ENCODE assay signal across 23 cellular contexts in the genomic region with DNA sequence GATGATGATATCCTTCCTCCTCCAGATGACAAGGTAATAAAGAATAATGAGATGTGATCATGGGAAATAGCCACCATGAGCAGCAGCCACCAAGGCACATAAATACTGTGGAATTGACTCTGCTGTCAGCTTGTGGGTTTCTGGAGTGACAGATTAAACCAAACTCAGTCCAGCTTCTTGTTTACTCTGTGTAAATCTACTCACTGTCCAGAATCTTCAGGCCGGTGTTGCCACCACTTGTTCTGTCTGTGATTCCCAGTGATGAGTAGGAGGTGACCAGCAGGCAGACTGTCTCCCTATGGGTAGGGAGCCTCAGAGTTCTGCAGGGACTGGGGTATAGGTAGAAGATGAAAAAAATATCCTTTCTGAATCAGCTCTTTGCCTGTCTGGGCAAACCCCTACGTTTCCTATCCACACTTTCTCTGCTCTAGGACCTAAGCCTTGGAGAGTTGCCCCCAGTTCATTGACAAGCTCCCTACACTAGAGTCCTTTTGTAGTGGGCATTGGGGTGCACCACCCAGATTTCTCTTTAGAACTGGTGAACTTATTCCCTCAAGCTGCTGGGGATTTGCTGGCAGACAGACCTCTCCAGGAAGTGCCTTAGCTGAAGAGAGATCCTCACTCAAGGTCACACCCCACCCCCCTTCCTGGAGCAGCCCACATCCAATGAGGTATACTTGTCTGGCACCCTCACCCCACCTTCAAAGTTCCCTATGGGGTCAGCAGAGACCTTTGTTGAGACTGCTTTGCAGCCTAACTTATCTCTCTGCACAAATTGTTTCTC. TPM values are rescaled to one million over a fixed set of nuclear protein-coding genes. Genes with fewer than 3 reads are reported as not detected.
DNase-seq lines count a peak whose midpoint lies in the region; ATAC-seq and TF ChIP-seq lines count a peak whose summit lies in the region.
"Had no signal": no experiment of that assay in that cellular context is flagged by ENCODE, and none has a peak within 500 bp of the region (broad histone marks: within the 10 kb centered on the region; RNA-seq: fewer than 3 reads in every experiment).

No MANE protein-coding gene starts in this region.

- in situ Hi-C loops in mammary epithelial cell (cut with MboI; ENCODE audit: low sequenced_read_pairs in 2 of 2), result no loop called here

- H4K20me1 ChIP-seq in mammary epithelial cell (ENCODE audit: insufficient read depth, low read length), result no peaks in the 10 kb centered on the region

- H3K4me1 ChIP-seq in mammary epithelial cell (ENCODE audit: insufficient read depth, low read length) (peaks cover 14% of the 10 kb centered on the region), breast epithelium (peaks cover 0 to 14% of the 10 kb centered on the region in 2 donors), vagina (peaks cover 28% of the 10 kb centered on the region)

- H3K27ac ChIP-seq in mammary epithelial cell (ENCODE audit: insufficient read depth, low read depth, low read length) (no peak overlapping the region), breast epithelium (no peak overlapping the region), coronary artery (no peak overlapping the region), vagina (no peak overlapping the region)
- H3K27ac ChIP-seq: 22Rv1, sigmoid colon had no signal

- DNase-seq in mammary epithelial cell (no peak), breast epithelium (ENCODE audit: low spot score in 2 of 2) (no peak), coronary artery (ENCODE audit: low spot score) (peak; percentile 49), myocyte (ENCODE audit: low read depth) (peak; percentile 26), vagina (ENCODE audit: extremely low spot score in 2 of 2) (peak; percentile 67 to 78), NCI-H2227 (lab: John Stamatoyannopoulos, UW; ENCODE audit: unreplicated experiment) (no peak)
- DNase-seq in stimulated activated CD4-positive, alpha-beta T cell treated with anti-CD3 and anti-CD28 coated beads, Interleukin-15, amount 100 ng/mL, for 24 hours, result no peak
- DNase-seq: activated CD4-positive, alpha-beta T cell treated with anti-CD3 and anti-CD28 coated beads, Interleukin-2, amount 50 U/mL, for 1 hour; activated naive CD4-positive, alpha-beta T cell treated with anti-CD3 and anti-CD28 coated beads, Interleukin-2, amount 50 U/mL, for 16 hours; amygdala; caudate nucleus; left cardiac atrium; natural killer cell; NCI-H1105; NCI-H2029; NCI-H774; sigmoid colon; stimulated activated CD8-positive, alpha-beta memory T cell treated with anti-CD3 and anti-CD28 coated beads, Interleukin-4, amount 100 ng/mL, for 48 hours; T-helper 9 cell; trophoblast cell had no signal

- no peaks in the 10 kb centered on the region for H3K9me3 ChIP-seq in mammary epithelial cell (replicated peaks; ENCODE audit: insufficient read depth, low read length)
- H3K9me3 ChIP-seq in breast epithelium, result no peaks in the 10 kb centered on the region
- no peaks in the 10 kb centered on the region for H3K9me3 ChIP-seq in vagina
- H3K9me3 ChIP-seq: sigmoid colon had no signal

- BruUV-seq in mammary epithelial cell (replicated peaks; lab: Mats Ljungman, UMichigan), result no TSS peak

- no peak for TF ChIP-seq POLR2A in breast epithelium (IDR thresholded peaks at IDR 0.05)
- no peak for TF ChIP-seq POLR2A in vagina (IDR thresholded peaks at IDR 0.05)

- no peak overlapping the region for H3K4me2 ChIP-seq in mammary epithelial cell (ENCODE audit: insufficient read depth, low read depth, low read length)

- H3K27me3 ChIP-seq in mammary epithelial cell (ENCODE audit: insufficient read depth, low read length) (no peaks in the 10 kb centered on the region), breast epithelium (no peaks in the 10 kb centered on the region), vagina (no peaks in the 10 kb centered on the region)
- H3K27me3 ChIP-seq: sigmoid colon had no signal

- H3K9ac ChIP-seq in mammary epithelial cell (ENCODE audit: insufficient read depth, low read length), result no peak overlapping the region

- intact Hi-C loops in mammary epithelial cell (cut with micrococcal nuclease), result no loop called here
- intact Hi-C loops in breast epithelium (cut with DNase I; ENCODE audit: low total_unique reads), result no loop called here
- intact Hi-C loops in vagina (cut with DNase I), result no loop called here

- H3K4me3 ChIP-seq in mammary epithelial cell (replicated peaks in 1 of 3; ENCODE audit: insufficient read depth in 1 of 3, low read depth in 2 of 3, low read length in 3 of 3) (no peak overlapping the region), breast epithelium (no peak overlapping the region), coronary artery (no peak overlapping the region), vagina (no peak overlapping the region)
- H3K4me3 ChIP-seq: sigmoid colon had no signal

- no peak for ATAC-seq in GM19023 (IDR thresholded peaks at IDR 0.05; ENCODE audit: unreplicated experiment)
- ATAC-seq: left cardiac atrium, natural killer cell, WTC11 had no signal

- H3K36me3 ChIP-seq in mammary epithelial cell (ENCODE audit: insufficient read depth, low read length) (no peaks in the 10 kb centered on the region), breast epithelium (no peaks in the 10 kb centered on the region), vagina (no peaks in the 10 kb centered on the region)
- H3K36me3 ChIP-seq: sigmoid colon had no signal

- peak overlapping the region; percentile 49 for H2AFZ ChIP-seq in mammary epithelial cell (ENCODE audit: low read depth, low read length)

- CTCF ChIA-PET in mammary epithelial cell (lab: Charles Lee; ENCODE audit: low non-redundant PET), result no interaction called here

- WGBS in mammary epithelial cell (ENCODE audit: low coverage, missing lambda C conversion rate), result 100% methylated on average over 2 of the region's 2 CpGs

- dilution Hi-C loops in mammary epithelial cell (cut with HindIII; ENCODE audit: low sequenced_read_pairs), result no loop called here

- H3K79me2 ChIP-seq in mammary epithelial cell (ENCODE audit: insufficient read depth, low read length), result peaks cover 10% of the 10 kb centered on the region

- no peak for TF ChIP-seq CTCF in mammary epithelial cell (conservative IDR thresholded peaks at IDR 0.05 in 1 of 2, IDR thresholded peaks at IDR 0.05 in 1 of 2; ENCODE audit: extremely low read depth in 1 of 2, insufficient read depth in 1 of 2, low read depth in 1 of 2, low read length in 2 of 2)
- TF ChIP-seq CTCF in breast epithelium (IDR thresholded peaks at IDR 0.05), result no peak
- no peak for TF ChIP-seq CTCF in coronary artery (IDR thresholded peaks at IDR 0.05)
- TF ChIP-seq CTCF in vagina (IDR thresholded peaks at IDR 0.05), result no peak

RNA-seq across cellular contexts. Expression of gene ATP1A1, which starts 47.6 kb away (rescaled TPM):
- 100 to 1,000 TPM; 359 to 505 TPM for total RNA-seq in mammary epithelial cell
- polyA plus RNA-seq in mammary epithelial cell, result 660 TPM
- polyA minus RNA-seq in mammary epithelial cell, result 731 TPM
- 100 to 1,000 TPM; 235 to 423 (median 331) TPM for total RNA-seq in breast epithelium
- total RNA-seq in myocyte, result 235 and 302 TPM in 2 replicates
- polyA plus RNA-seq in myocyte (2012), result 275 TPM
- 358 TPM for total RNA-seq in vagina

Comparison
In these comparisons a context has a peak if more than half of its experiments do, and no peak if none do; other contexts are left out.
1. DNase-seq: peak in coronary artery (single experiment), myocyte (single experiment) and vagina (2 of 2); none in mammary epithelial cell (single experiment), breast epithelium (0 of 2), stimulated activated CD4-positive, alpha-beta T cell treated with anti-CD3 and anti-CD28 coated beads, Interleukin-15, amount 100 ng/mL, for 24 hours (single experiment) and NCI-H2227 (single experiment).